ENCODE assay signal across 21 cellular contexts in genomic region chr20:48382304-48382703, GRCh38.
DNase-seq lines count a peak whose midpoint lies in the region; ATAC-seq and FAIRE-seq lines count a peak whose summit lies in the region.
"Had no signal": no experiment of that assay in that cellular context is flagged by ENCODE, and none has a peak within 500 bp of the region (broad histone marks: within the 10 kb centered on the region; RNA-seq: fewer than 3 reads in every experiment).

No MANE protein-coding gene starts in this region.

- FAIRE-seq in HTR-8/SVneo (lab: Jason Lieb, UNC) = peak; percentile 51
- FAIRE-seq: A549, D721Med, G401.6, GM12892 had no signal

- no peak for ATAC-seq in GM19395 (IDR thresholded peaks at IDR 0.05; ENCODE audit: unreplicated experiment)
- ATAC-seq: A549 had no signal

- DNase-seq in NCI-H2171 treated with DMSO at 0.1 percent for 48 hours (lab: John Stamatoyannopoulos, UW) (peak; percentile 21), NCI-H2171 (lab: John Stamatoyannopoulos, UW) (no peak), HTR-8/SVneo (ENCODE audit: insufficient read length, low spot score) (no peak), mesenteric fat pad (ENCODE audit: low spot score) (peak; percentile 53), NCI-H187 (lab: John Stamatoyannopoulos, UW) (no peak), NCI-H526 treated with DMSO at 0.1 percent for 48 hours (lab: John Stamatoyannopoulos, UW) (no peak)
- DNase-seq: 8988T; ACHN; AML-193; BE2C; CD4-positive, alpha-beta T cell; CD8-positive, alpha-beta memory T cell; DMS153; DND-41; GM23248; HFFc6 had no signal

Comparison
In these comparisons a context has a peak if more than half of its experiments do, and no peak if none do; other contexts are left out.
1. DNase-seq: peak in NCI-H2171 treated with DMSO at 0.1 percent for 48 hours (single experiment) and mesenteric fat pad (single experiment); none in NCI-H2171 (single experiment), HTR-8/SVneo (single experiment), NCI-H187 (0 of 2) and NCI-H526 treated with DMSO at 0.1 percent for 48 hours (single experiment).